ENCODE assay signal across 17 cellular contexts in the genomic region with DNA sequence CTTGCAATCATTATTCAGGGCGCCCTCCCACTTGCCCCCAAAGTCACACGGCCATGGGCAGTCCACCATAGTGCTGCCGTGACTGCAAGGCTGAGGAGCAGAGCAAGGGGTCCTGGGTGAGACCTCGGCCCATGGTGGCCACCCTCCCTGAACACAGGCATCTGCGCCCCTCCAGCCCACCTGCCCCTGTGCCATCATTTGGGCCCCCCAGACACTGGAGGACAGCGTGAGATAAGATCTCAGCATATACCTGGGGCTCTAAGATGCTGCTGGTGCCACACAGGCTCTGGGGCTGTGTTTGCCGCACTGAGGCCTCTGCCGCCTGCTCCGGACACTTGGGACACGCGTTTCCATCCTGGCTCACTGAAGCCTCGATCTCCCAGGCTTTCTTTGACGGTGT. TPM values are rescaled to one million over a fixed set of nuclear protein-coding genes. Genes with fewer than 3 reads are reported as not detected.
A peak's percentile ranks its signal among the peaks of the same experiment; 100 is the strongest.
DNase-seq lines count a peak whose midpoint lies in the region; ATAC-seq, FAIRE-seq and TF ChIP-seq lines count a peak whose summit lies in the region.
"Had no signal": no experiment of that assay in that cellular context is flagged by ENCODE, and none has a peak within 500 bp of the region (broad histone marks: within the 10 kb centered on the region; RNA-seq: fewer than 3 reads in every experiment).

No MANE protein-coding gene starts in this region.

- peaks cover 10% of the 10 kb centered on the region for H3K36me3 Mint-ChIP-seq in activated CD4-positive, alpha-beta T cell treated with anti-CD3 and anti-CD28 coated beads for 36 hours (ENCODE audit: low read depth)
- H3K36me3 Mint-ChIP-seq in astrocyte (ENCODE audit: low read depth, unreplicated experiment), result peaks cover 5% of the 10 kb centered on the region

- no peak overlapping the region for H3K4me3 ChIP-seq in BLaER1 treated with 17β-estradiol and CSF1 and Interleukin-3, amounts not matched to agents 10 nM and 100 nM
- no peak overlapping the region for H3K4me3 ChIP-seq in astrocyte (ENCODE audit: insufficient read depth, low read depth, low read length)
- H3K4me3 ChIP-seq: HAP-1 had no signal

- H3K27me3 Mint-ChIP-seq in activated CD4-positive, alpha-beta T cell treated with anti-CD3 and anti-CD28 coated beads for 36 hours, result no peaks in the 10 kb centered on the region
- no peaks in the 10 kb centered on the region for H3K27me3 Mint-ChIP-seq in astrocyte (ENCODE audit: low read depth, unreplicated experiment)

- peaks cover 53% of the 10 kb centered on the region for H3K4me1 Mint-ChIP-seq in activated CD4-positive, alpha-beta T cell treated with anti-CD3 and anti-CD28 coated beads for 36 hours
- H3K4me1 Mint-ChIP-seq in astrocyte (ENCODE audit: low read depth, unreplicated experiment), result peaks cover 5% of the 10 kb centered on the region

- no peak for TF ChIP-seq CTCF in VCaP (conservative IDR thresholded peaks at IDR 0.05)
- TF ChIP-seq CTCF in astrocyte (IDR thresholded peaks at IDR 0.05; ENCODE audit: insufficient read depth, low read depth, low read length), result no peak

- no peak overlapping the region for H3K4me3 Mint-ChIP-seq in activated CD4-positive, alpha-beta T cell treated with anti-CD3 and anti-CD28 coated beads for 36 hours
- H3K4me3 Mint-ChIP-seq in astrocyte (ENCODE audit: unreplicated experiment), result no peak overlapping the region

- peaks cover 44% of the 10 kb centered on the region for H3K79me2 ChIP-seq in astrocyte (ENCODE audit: insufficient read depth, low read length)

- peak overlapping the region; percentile 87 for H3K27ac Mint-ChIP-seq in activated CD4-positive, alpha-beta T cell treated with anti-CD3 and anti-CD28 coated beads for 36 hours
- H3K27ac Mint-ChIP-seq in astrocyte (ENCODE audit: unreplicated experiment), result no peak overlapping the region

- ATAC-seq in activated CD4-positive, alpha-beta T cell treated with anti-CD3 and anti-CD28 coated beads for 36 hours, result no peak
- ATAC-seq in GM18517 (IDR thresholded peaks at IDR 0.05; ENCODE audit: unreplicated experiment), result no peak
- ATAC-seq in HG02759 (IDR thresholded peaks at IDR 0.05; ENCODE audit: unreplicated experiment), result no peak

- POLR2A ChIA-PET in activated CD4-positive, alpha-beta T cell treated with anti-CD3 and anti-CD28 coated beads for 36 hours (lab: Charles Lee), result no interaction called here

- H3K4me2 ChIP-seq in BLaER1 treated with 17β-estradiol and CSF1 and Interleukin-3, amounts not matched to agents 10 nM and 100 nM, result peak overlapping the region in 1 of 11 experiments; percentile 94; a peak in 1 of 22 replicates
- peak overlapping the region; percentile 15 for H3K4me2 ChIP-seq in astrocyte (ENCODE audit: low read length)

- H3K27ac ChIP-seq in BLaER1 treated with 17β-estradiol and CSF1 and Interleukin-3, amounts not matched to agents 10 nM and 100 nM, result 0 out of 22 replicates have a peak overlapping the region, but pooled peaks of 1 of the 11 experiments have one; percentile 95
- H3K27ac ChIP-seq in VCaP (peak overlapping the region; percentile 10; the same call in 1 of the 2 replicates), astrocyte (ENCODE audit: low read depth, low read length) (no peak overlapping the region)
- H3K27ac ChIP-seq: C4-2B had no signal

- no peaks in the 10 kb centered on the region for H3K27me3 ChIP-seq in BLaER1 treated with 17β-estradiol and CSF1 and Interleukin-3, amounts not matched to agents 10 nM and 100 nM
- no peaks in the 10 kb centered on the region for H3K27me3 ChIP-seq in astrocyte (ENCODE audit: insufficient read depth, low read length)

- H3K9me3 Mint-ChIP-seq in activated CD4-positive, alpha-beta T cell treated with anti-CD3 and anti-CD28 coated beads for 36 hours (ENCODE audit: low read depth), result no peaks in the 10 kb centered on the region
- no peaks in the 10 kb centered on the region for H3K9me3 Mint-ChIP-seq in astrocyte (ENCODE audit: unreplicated experiment)

- H3K36me3 ChIP-seq in BLaER1 treated with 17β-estradiol and CSF1 and Interleukin-3, amounts not matched to agents 10 nM and 100 nM, result peaks cover 18 to 38% (median 28%) of the 10 kb centered on the region in 11 experiments
- no peaks in the 10 kb centered on the region for H3K36me3 ChIP-seq in astrocyte (ENCODE audit: insufficient read depth, low read length)

- CTCF ChIA-PET in activated CD4-positive, alpha-beta T cell treated with anti-CD3 and anti-CD28 coated beads for 36 hours (lab: Charles Lee), result interaction anchor here (1.1 kb wide), 1 partner anchor 8 kb away, joined by 3 read pairs; no protein-coding TSS in a partner anchor

- no peaks in the 10 kb centered on the region for H3K9me3 ChIP-seq in BLaER1 treated with 17β-estradiol and CSF1 and Interleukin-3, amounts not matched to agents 10 nM and 100 nM (replicated peaks in 1 of 11)
- no peaks in the 10 kb centered on the region for H3K9me3 ChIP-seq in astrocyte (ENCODE audit: insufficient read depth, low read depth, low read length)
- H3K9me3 ChIP-seq: Caco-2, HAP-1 had no signal

- intact Hi-C loops in activated CD4-positive, alpha-beta T cell treated with anti-CD3 and anti-CD28 coated beads for 36 hours (cut with DNase I, micrococcal nuclease), result loop anchor here in 1 of 2 experiments (10.0 kb wide), 2 partner anchors 690 to 1720 kb away; a partner anchor contains a TSS

- no peak for FAIRE-seq in astrocyte (lab: Jason Lieb, UNC)
- FAIRE-seq: RCC 7860 had no signal

- no peak for DNase-seq in activated CD4-positive, alpha-beta T cell treated with anti-CD3 and anti-CD28 coated beads for 36 hours
- no peak for DNase-seq in activated CD4-positive, alpha-beta T cell treated with anti-CD3 and anti-CD28 coated beads, Interleukin-2, amount 50 U/mL, for 4 hours
- DNase-seq in astrocyte (ENCODE audit: low read depth) (no peak), activated gamma-delta T cell treated with Interleukin-2 at 50 U/mL for 16 hours (no peak)
- DNase-seq: Caco-2, DMS53, MV-4-11, NCI-H1417 treated with DMSO at 0.1 percent for 48 hours, NCI-H2029, NCI-H510A had no signal

- H3K4me1 ChIP-seq in BLaER1 treated with 17β-estradiol and CSF1 and Interleukin-3, amounts not matched to agents 10 nM and 100 nM, result peaks cover 50 to 83% (median 58%) of the 10 kb centered on the region in 10 experiments
- H3K4me1 ChIP-seq in astrocyte (ENCODE audit: insufficient read depth, low read length), result peaks cover 18% of the 10 kb centered on the region

- no peak overlapping the region for H2AFZ ChIP-seq in astrocyte (ENCODE audit: low read depth, low read length)

- H4K20me1 ChIP-seq in BLaER1 treated with 17β-estradiol and CSF1 and Interleukin-3, amounts not matched to agents 10 nM and 100 nM, result peaks cover 0 to 21% (median 0%) of the 10 kb centered on the region in 11 experiments; a peak in 4 of 22 replicates
- peaks cover 24% of the 10 kb centered on the region for H4K20me1 ChIP-seq in astrocyte (ENCODE audit: insufficient read depth, low read length)

- peak overlapping the region in 6 of 11 experiments; percentile 3 to 51 (median 35); a peak in 6 of 22 replicates for H3K9ac ChIP-seq in BLaER1 treated with 17β-estradiol and CSF1 and Interleukin-3, amounts not matched to agents 10 nM and 100 nM
- H3K9ac ChIP-seq in astrocyte (ENCODE audit: low read length), result no peak overlapping the region

RNA-seq across cellular contexts. Expression of a gene that starts 3.5 kb away (rescaled TPM):
- 10 to 100 TPM; 25.4 to 28.8 TPM for total RNA-seq in activated CD4-positive, alpha-beta T cell treated with anti-CD3 and anti-CD28 coated beads for 36 hours
- 29.8 and 30.3 TPM in 2 replicates for total RNA-seq in astrocyte

RNA-seq across cellular contexts. Expression of a gene that starts 20.1 kb away (rescaled TPM):
- 1 to 10 TPM; 4.2 to 5.2 TPM for total RNA-seq in activated CD4-positive, alpha-beta T cell treated with anti-CD3 and anti-CD28 coated beads for 36 hours
- total RNA-seq in astrocyte, result 31.3 and 34.0 TPM in 2 replicates
